8 cellular contexts compared by ENCODE assay signal in the genomic region with DNA sequence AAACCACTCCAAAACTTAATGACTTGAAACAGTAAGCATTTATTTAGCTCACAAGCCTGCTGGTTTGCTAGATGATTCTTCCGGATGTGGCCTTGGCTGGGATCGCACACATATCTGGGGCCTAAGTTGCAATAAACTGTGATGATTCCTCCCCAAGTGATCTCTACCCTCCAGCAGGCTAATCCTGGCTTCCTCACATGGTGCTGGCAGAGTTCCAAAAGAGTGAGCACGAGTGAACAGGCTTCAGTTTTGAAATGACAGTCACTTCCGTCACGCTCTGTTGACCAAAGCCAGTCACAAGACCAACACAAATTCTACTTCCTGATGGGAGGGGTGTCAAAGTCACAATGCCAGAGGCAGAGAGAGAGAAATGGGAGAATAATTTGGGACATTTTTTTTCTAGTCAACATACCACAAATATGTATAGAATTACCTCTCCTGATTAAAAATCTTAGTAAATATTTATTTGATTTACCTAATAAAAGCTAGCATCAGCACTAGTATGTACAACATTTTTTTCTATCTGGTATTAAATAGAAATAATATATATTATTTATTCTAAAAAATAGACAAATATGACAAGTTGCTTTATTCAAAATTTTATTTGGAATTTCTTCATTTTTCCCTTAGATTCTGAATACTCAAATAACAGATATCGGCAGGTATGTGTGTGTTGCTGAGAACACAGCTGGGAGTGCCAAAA.
DNase-seq lines count a peak whose midpoint lies in the region; ATAC-seq, FAIRE-seq and TF ChIP-seq lines count a peak whose summit lies in the region.

No MANE protein-coding gene starts in this region.

- H3K4me1 ChIP-seq in astrocyte (ENCODE audit: insufficient read depth, low read length) = peaks cover 4% of the 10 kb centered on the region

- H2AFZ ChIP-seq in astrocyte (ENCODE audit: low read depth, low read length) = peak overlapping the region; percentile 57

- peak; percentile 89 for FAIRE-seq in astrocyte (lab: Jason Lieb, UNC)

- H3K4me3 Mint-ChIP-seq in astrocyte (ENCODE audit: unreplicated experiment) (no peak overlapping the region), HFFc6 (no peak overlapping the region)
- peak overlapping the region; percentile 11 for H3K4me3 Mint-ChIP-seq in stimulated activated memory B cell treated with anti-CD40 and anti-IgM and Interleukin-4, amounts not matched to agents 10 μg/mL and 1 μg/mL and 100 μg/mL, for 72 hours

- no peaks in the 10 kb centered on the region for H3K79me2 ChIP-seq in astrocyte (ENCODE audit: insufficient read depth, low read length)

- H3K27me3 Mint-ChIP-seq in astrocyte (ENCODE audit: low read depth, unreplicated experiment) (no peaks in the 10 kb centered on the region), HFFc6 (ENCODE audit: insufficient read depth) (no peaks in the 10 kb centered on the region)
- H3K27me3 Mint-ChIP-seq in stimulated activated memory B cell treated with anti-CD40 and anti-IgM and Interleukin-4, amounts not matched to agents 10 μg/mL and 1 μg/mL and 100 μg/mL, for 72 hours = no peaks in the 10 kb centered on the region

- H3K36me3 Mint-ChIP-seq in astrocyte (ENCODE audit: low read depth, unreplicated experiment) = peaks cover 16% of the 10 kb centered on the region
- H3K36me3 Mint-ChIP-seq in stimulated activated memory B cell treated with anti-CD40 and anti-IgM and Interleukin-4, amounts not matched to agents 10 μg/mL and 1 μg/mL and 100 μg/mL, for 72 hours = no peaks in the 10 kb centered on the region
- no peaks in the 10 kb centered on the region for H3K36me3 Mint-ChIP-seq in HFFc6 (ENCODE audit: low read depth)

- H3K27ac ChIP-seq in astrocyte (ENCODE audit: low read depth, low read length) = no peak overlapping the region

- H4K20me1 ChIP-seq in astrocyte (ENCODE audit: insufficient read depth, low read length) = no peaks in the 10 kb centered on the region

- H3K9ac ChIP-seq in astrocyte (ENCODE audit: low read length) = no peak overlapping the region

- no peak overlapping the region for H3K4me3 ChIP-seq in astrocyte (ENCODE audit: insufficient read depth, low read depth, low read length)

- no peaks in the 10 kb centered on the region for H3K27me3 ChIP-seq in astrocyte (ENCODE audit: insufficient read depth, low read length)

- peaks cover 3% of the 10 kb centered on the region for H3K9me3 Mint-ChIP-seq in astrocyte (ENCODE audit: unreplicated experiment)
- no peaks in the 10 kb centered on the region for H3K9me3 Mint-ChIP-seq in stimulated activated memory B cell treated with anti-CD40 and anti-IgM and Interleukin-4, amounts not matched to agents 10 μg/mL and 1 μg/mL and 100 μg/mL, for 72 hours
- H3K9me3 Mint-ChIP-seq in HFFc6 = no peaks in the 10 kb centered on the region

- ATAC-seq in GM21360 (IDR thresholded peaks at IDR 0.05; ENCODE audit: unreplicated experiment) (peak; percentile 75), HG03469 (IDR thresholded peaks at IDR 0.05; ENCODE audit: unreplicated experiment) (peak; percentile 55)
- peak; percentile 73 for ATAC-seq in stimulated activated memory B cell treated with anti-CD40 and anti-IgM and Interleukin-4, amounts not matched to agents 10 μg/mL and 1 μg/mL and 100 μg/mL, for 72 hours

- no peak overlapping the region for H3K4me2 ChIP-seq in astrocyte (ENCODE audit: low read length)

- H3K9me3 ChIP-seq in astrocyte (ENCODE audit: insufficient read depth, low read depth, low read length) = no peaks in the 10 kb centered on the region

- no peak for TF ChIP-seq CTCF in astrocyte (IDR thresholded peaks at IDR 0.05; ENCODE audit: insufficient read depth, low read depth, low read length)
- no peak for TF ChIP-seq CTCF in HFFc6 (IDR thresholded peaks at IDR 0.05)

- H3K4me1 Mint-ChIP-seq in astrocyte (ENCODE audit: low read depth, unreplicated experiment) = peaks cover 2% of the 10 kb centered on the region
- peaks cover 39% of the 10 kb centered on the region for H3K4me1 Mint-ChIP-seq in stimulated activated memory B cell treated with anti-CD40 and anti-IgM and Interleukin-4, amounts not matched to agents 10 μg/mL and 1 μg/mL and 100 μg/mL, for 72 hours
- H3K4me1 Mint-ChIP-seq in HFFc6 (ENCODE audit: low read depth) = peaks cover 19% of the 10 kb centered on the region

- no peaks in the 10 kb centered on the region for H3K36me3 ChIP-seq in astrocyte (ENCODE audit: insufficient read depth, low read length)

- DNase-seq in Daoy (ENCODE audit: low read depth) = peak; percentile 91
- DNase-seq in NCI-H510A treated with DMSO at 0.1 percent for 48 hours (lab: John Stamatoyannopoulos, UW) = peak; percentile 99
- peak; percentile 36 for DNase-seq in astrocyte (ENCODE audit: low read depth)
- peak; percentile 11 for DNase-seq in iPS-NIHi7 (ENCODE audit: extremely low spot score)
- no peak for DNase-seq in HFFc6

- H3K27ac Mint-ChIP-seq in astrocyte (ENCODE audit: unreplicated experiment) (no peak overlapping the region), HFFc6 (no peak overlapping the region)
- peak overlapping the region; percentile 58 for H3K27ac Mint-ChIP-seq in stimulated activated memory B cell treated with anti-CD40 and anti-IgM and Interleukin-4, amounts not matched to agents 10 μg/mL and 1 μg/mL and 100 μg/mL, for 72 hours
